ENCODE assay signal across 10 cellular contexts in genomic region chr6:151209071-151209831, GRCh38. TPM values are rescaled to one million over a fixed set of nuclear protein-coding genes. Genes with fewer than 3 reads are reported as not detected.
DNase-seq lines count a peak whose midpoint lies in the region; ATAC-seq and TF ChIP-seq lines count a peak whose summit lies in the region.
"Had no signal": no experiment of that assay in that cellular context is flagged by ENCODE, and none has a peak within 500 bp of the region (broad histone marks: within the 10 kb centered on the region; RNA-seq: fewer than 3 reads in every experiment).

No MANE protein-coding gene starts in this region.

- H3K4me1 Mint-ChIP-seq in glutamatergic neuron (ENCODE audit: low read depth, unreplicated experiment), result peaks cover 13% of the 10 kb centered on the region
- H3K4me1 Mint-ChIP-seq in activated T-cell treated with anti-CD3 and anti-CD28 coated beads, Interleukin-2, amount 50 U/mL, for 72 hours (ENCODE audit: low read depth), result no peaks in the 10 kb centered on the region
- H3K4me1 Mint-ChIP-seq: central memory CD8-positive, alpha-beta T cell had no signal

- H3K9me3 Mint-ChIP-seq in glutamatergic neuron (ENCODE audit: unreplicated experiment), result peaks cover 11% of the 10 kb centered on the region
- H3K9me3 Mint-ChIP-seq in activated T-cell treated with anti-CD3 and anti-CD28 coated beads, Interleukin-2, amount 50 U/mL, for 72 hours, result no peaks in the 10 kb centered on the region
- H3K9me3 Mint-ChIP-seq: central memory CD8-positive, alpha-beta T cell had no signal

- intact Hi-C loops in Right ventricle myocardium inferior (cut with DNase I) (no loop called here), cardiac septum (cut with DNase I) (no loop called here), ascending aorta (cut with DNase I) (no loop called here)

- H3K4me3 Mint-ChIP-seq in glutamatergic neuron (ENCODE audit: unreplicated experiment), result no peak overlapping the region
- no peak overlapping the region for H3K4me3 Mint-ChIP-seq in activated T-cell treated with anti-CD3 and anti-CD28 coated beads, Interleukin-2, amount 50 U/mL, for 72 hours
- H3K4me3 Mint-ChIP-seq: central memory CD8-positive, alpha-beta T cell had no signal

- in situ Hi-C loops in GM13977 (cut with MboI; ENCODE audit: low pct_unique_long_range_greater_than_20kb, low sequenced_read_pairs, unreplicated experiment), result no loop called here

- TF ChIP-seq CTCF in glutamatergic neuron (IDR thresholded peaks at IDR 0.05; ENCODE audit: partially characterized antibody, unreplicated experiment) (no peak), GM13977 (IDR thresholded peaks at IDR 0.05; ENCODE audit: extremely low read depth, insufficient read depth, missing control alignments) (no peak), ascending aorta (IDR thresholded peaks at IDR 0.05) (no peak)

- ATAC-seq in Right ventricle myocardium inferior, result peak; percentile 59
- ATAC-seq in activated T-cell treated with anti-CD3 and anti-CD28 coated beads, Interleukin-2, amount 50 U/mL, for 72 hours (replicated peaks in 1 of 2), result no peak
- no peak for ATAC-seq in HG03342 (IDR thresholded peaks at IDR 0.05; ENCODE audit: unreplicated experiment)

- H3K27ac ChIP-seq in ascending aorta, result no peak overlapping the region

- DNase-seq in Right ventricle myocardium inferior (ENCODE audit: missing footprints), result no peak
- no peak for DNase-seq in cardiac septum (ENCODE audit: low spot score)
- peak; percentile 46 for DNase-seq in RKO (ENCODE audit: low spot score)
- peak; percentile 24 for DNase-seq in glutamatergic neuron
- no peak for DNase-seq in activated T-cell treated with anti-CD3 and anti-CD28 coated beads, Interleukin-2, amount 50 U/mL, for 72 hours
- DNase-seq in GM13977 (ENCODE audit: low spot score), result no peak
- DNase-seq in ascending aorta (ENCODE audit: low spot score in 2 of 2), result no peak

- H3K4me3 ChIP-seq in ascending aorta, result no peak overlapping the region
- H3K4me3 ChIP-seq: lung had no signal

- peaks cover 0 to 8% of the 10 kb centered on the region in 2 donors for H3K9me3 ChIP-seq in ascending aorta

- peaks cover 15% of the 10 kb centered on the region for H3K36me3 Mint-ChIP-seq in glutamatergic neuron (ENCODE audit: unreplicated experiment)
- peaks cover 3 to 4% of the 10 kb centered on the region in 2 donors for H3K36me3 Mint-ChIP-seq in activated T-cell treated with anti-CD3 and anti-CD28 coated beads, Interleukin-2, amount 50 U/mL, for 72 hours (ENCODE audit: insufficient read depth in 2 of 2)

- no peaks in the 10 kb centered on the region for H3K4me1 ChIP-seq in ascending aorta

- H3K27me3 ChIP-seq in ascending aorta, result no peaks in the 10 kb centered on the region

- peak overlapping the region; percentile 71 for H3K27ac Mint-ChIP-seq in glutamatergic neuron (ENCODE audit: unreplicated experiment)
- no peak overlapping the region for H3K27ac Mint-ChIP-seq in activated T-cell treated with anti-CD3 and anti-CD28 coated beads, Interleukin-2, amount 50 U/mL, for 72 hours

- no peaks in the 10 kb centered on the region for H3K36me3 ChIP-seq in ascending aorta

- H3K27me3 Mint-ChIP-seq in glutamatergic neuron (ENCODE audit: unreplicated experiment), result no peaks in the 10 kb centered on the region
- H3K27me3 Mint-ChIP-seq in activated T-cell treated with anti-CD3 and anti-CD28 coated beads, Interleukin-2, amount 50 U/mL, for 72 hours (ENCODE audit: low read depth), result peaks cover 39% of the 10 kb centered on the region

RNA-seq across cellular contexts. Expression of gene AKAP12, which starts 30.5 kb away (rescaled TPM):
- total RNA-seq in Right ventricle myocardium inferior, result 18.1 TPM
- 15.4 TPM for total RNA-seq in cardiac septum
- total RNA-seq in glutamatergic neuron (ENCODE audit: unreplicated experiment), result 240 TPM
- total RNA-seq in activated T-cell treated with anti-CD3 and anti-CD28 coated beads, Interleukin-2, amount 50 U/mL, for 72 hours, result 10 to 100 TPM; 10.0 to 10.6 TPM
- total RNA-seq in ascending aorta, result 53.9 TPM

Comparison
In these comparisons a context has a peak if more than half of its experiments do, and no peak if none do; other contexts are left out.
1. DNase-seq: peak in RKO (single experiment) and glutamatergic neuron (single experiment); none in Right ventricle myocardium inferior (single experiment), cardiac septum (single experiment), activated T-cell treated with anti-CD3 and anti-CD28 coated beads, Interleukin-2, amount 50 U/mL, for 72 hours (0 of 2), GM13977 (single experiment) and ascending aorta (0 of 2).